Comparison of ENCODE assay signal across 8 cellular contexts in genomic region chr10:3067859-3068179, GRCh38. TPM values are rescaled to one million over a fixed set of nuclear protein-coding genes. Genes with fewer than 3 reads are reported as not detected.
DNase-seq lines count a peak whose midpoint lies in the region; ATAC-seq lines count a peak whose summit lies in the region.

No MANE protein-coding gene starts in this region.

- H3K27ac ChIP-seq in thymus (ENCODE audit: low read depth) = peak overlapping the region; percentile 66

- H3K4me1 Mint-ChIP-seq in activated naive CD4-positive, alpha-beta T cell treated with anti-CD3 and anti-CD28 coated beads for 36 hours (ENCODE audit: low read depth) = peaks cover 35% of the 10 kb centered on the region

- under 1% methylated on average over 29 of the region's 29 CpGs for WGBS in thymus

- H3K27me3 ChIP-seq in thymus (ENCODE audit: control insufficient read depth, insufficient read depth) = peaks cover 18% of the 10 kb centered on the region

- no peaks in the 10 kb centered on the region for H3K9me3 Mint-ChIP-seq in activated naive CD4-positive, alpha-beta T cell treated with anti-CD3 and anti-CD28 coated beads for 36 hours
- H3K9me3 Mint-ChIP-seq in activated naive CD4-positive, alpha-beta T cell treated with anti-CD3 and anti-CD28 coated beads, Interleukin-2, amount 50 U/mL, for 72 hours = no peaks in the 10 kb centered on the region

- CTCF ChIA-PET in activated naive CD4-positive, alpha-beta T cell treated with anti-CD3 and anti-CD28 coated beads for 36 hours (lab: Charles Lee) = no interaction called here

- no peaks in the 10 kb centered on the region for H3K4me1 ChIP-seq in thymus (ENCODE audit: control insufficient read depth, insufficient read depth, low read length)

- peak overlapping the region; percentile 75 for H3K4me3 ChIP-seq in thymus (ENCODE audit: low read length)

- DNase-seq in activated naive CD4-positive, alpha-beta T cell treated with anti-CD3 and anti-CD28 coated beads for 36 hours = peak; percentile 28
- no peak for DNase-seq in activated naive CD4-positive, alpha-beta T cell (lab: John Stamatoyannopoulos, UW)
- DNase-seq in activated naive CD4-positive, alpha-beta T cell treated with anti-CD3 and anti-CD28 coated beads, Interleukin-2, amount 50 U/mL, for 72 hours (ENCODE audit: low spot score in 2 of 2) = peak in 1 of 2 donors; percentile 30
- DNase-seq in kidney tubule cell (ENCODE audit: low spot score) = peak; percentile 23
- DNase-seq in dedifferentiated amniotic fluid mesenchymal stem cell (ENCODE audit: extremely low spot score) = no peak
- DNase-seq in head of caudate nucleus = no peak

- peaks cover 28% of the 10 kb centered on the region for H3K36me3 Mint-ChIP-seq in activated naive CD4-positive, alpha-beta T cell treated with anti-CD3 and anti-CD28 coated beads for 36 hours (ENCODE audit: low read depth)
- H3K36me3 Mint-ChIP-seq in activated naive CD4-positive, alpha-beta T cell treated with anti-CD3 and anti-CD28 coated beads, Interleukin-2, amount 50 U/mL, for 72 hours = peaks cover 32 to 35% of the 10 kb centered on the region in 2 donors

- intact Hi-C loops in activated naive CD4-positive, alpha-beta T cell treated with anti-CD3 and anti-CD28 coated beads for 36 hours (cut with micrococcal nuclease) = loop anchor here (1.0 kb wide), 2 partner anchors 27 to 104 kb away; partner anchors contain the start of gene PITRM1
- intact Hi-C loops in head of caudate nucleus (cut with DNase I) = no loop called here

- peak overlapping the region; percentile 82 for H3K27ac Mint-ChIP-seq in activated naive CD4-positive, alpha-beta T cell treated with anti-CD3 and anti-CD28 coated beads for 36 hours
- peak overlapping the region; percentile 84 to 87 for H3K27ac Mint-ChIP-seq in activated naive CD4-positive, alpha-beta T cell treated with anti-CD3 and anti-CD28 coated beads, Interleukin-2, amount 50 U/mL, for 72 hours

- H3K27me3 Mint-ChIP-seq in activated naive CD4-positive, alpha-beta T cell treated with anti-CD3 and anti-CD28 coated beads for 36 hours (ENCODE audit: low read depth) = peaks cover 9% of the 10 kb centered on the region

- peak; percentile 11 for ATAC-seq in HG03066 (IDR thresholded peaks at IDR 0.05; ENCODE audit: low read depth, unreplicated experiment)
- peak; percentile 2 to 11 for ATAC-seq in activated naive CD4-positive, alpha-beta T cell treated with anti-CD3 and anti-CD28 coated beads, Interleukin-2, amount 50 U/mL, for 72 hours

- no peaks in the 10 kb centered on the region for H3K9me3 ChIP-seq in thymus (ENCODE audit: control insufficient read depth)

- peaks cover 7% of the 10 kb centered on the region for H3K36me3 ChIP-seq in thymus (ENCODE audit: control insufficient read depth, insufficient read depth)

- peak overlapping the region; percentile 86 for H3K4me3 Mint-ChIP-seq in activated naive CD4-positive, alpha-beta T cell treated with anti-CD3 and anti-CD28 coated beads for 36 hours

RNA-seq across cellular contexts. Expression of gene PFKP, which starts 0.5 kb away (rescaled TPM):
- 10 to 100 TPM; 96.2 to 99.7 TPM for total RNA-seq in activated naive CD4-positive, alpha-beta T cell treated with anti-CD3 and anti-CD28 coated beads for 36 hours
- 100 to 1,000 TPM in 1 of 2 donors, 10 to 100 TPM in 1; 63.7 to 258 TPM for total RNA-seq in activated naive CD4-positive, alpha-beta T cell treated with anti-CD3 and anti-CD28 coated beads, Interleukin-2, amount 50 U/mL, for 72 hours
- polyA plus RNA-seq in thymus = 118 TPM

Comparison
In these comparisons a context has a peak if more than half of its experiments do, and no peak if none do; other contexts are left out.
1. DNase-seq: peak in activated naive CD4-positive, alpha-beta T cell treated with anti-CD3 and anti-CD28 coated beads for 36 hours (single experiment) and kidney tubule cell (single experiment); none in activated naive CD4-positive, alpha-beta T cell (0 of 4), dedifferentiated amniotic fluid mesenchymal stem cell (single experiment) and head of caudate nucleus (0 of 42).